ENCODE assay signal across 22 cellular contexts in genomic region chr7:33287738-33288137, GRCh38.
DNase-seq lines count a peak whose midpoint lies in the region; ATAC-seq, FAIRE-seq and TF ChIP-seq lines count a peak whose summit lies in the region.
"Had no signal": no experiment of that assay in that cellular context is flagged by ENCODE, and none has a peak within 500 bp of the region (broad histone marks: within the 10 kb centered on the region; RNA-seq: fewer than 3 reads in every experiment).

No MANE protein-coding gene starts in this region.

- H3K4me3 ChIP-seq in epithelial cell of esophagus (ENCODE audit: low read length): no peak overlapping the region
- H3K4me3 ChIP-seq: BLaER1 treated with 17β-estradiol and CSF1 and Interleukin-3, amounts not matched to agents 10 nM and 100 nM; Peyer's patch had no signal

- H3K36me3 Mint-ChIP-seq in activated T-cell treated with anti-CD3 and anti-CD28 coated beads, Interleukin-2, amount 50 U/mL, for 72 hours (ENCODE audit: insufficient read depth in 2 of 2): peaks cover 10 to 13% of the 10 kb centered on the region in 2 donors
- H3K36me3 Mint-ChIP-seq in activated T-cell treated with anti-CD3 and anti-CD28 coated beads, Interleukin-2, amount 50 U/mL, for 24 hours (ENCODE audit: low read depth): peaks cover 46% of the 10 kb centered on the region

- peak overlapping the region; percentile 46 for H3K27ac Mint-ChIP-seq in activated T-cell treated with anti-CD3 and anti-CD28 coated beads, Interleukin-2, amount 50 U/mL, for 72 hours
- no peak overlapping the region for H3K27ac Mint-ChIP-seq in activated T-cell treated with anti-CD3 and anti-CD28 coated beads, Interleukin-2, amount 50 U/mL, for 24 hours
- H3K27ac Mint-ChIP-seq: CD8-positive, alpha-beta T cell had no signal

- H3K4me3 Mint-ChIP-seq in activated T-cell treated with anti-CD3 and anti-CD28 coated beads, Interleukin-2, amount 50 U/mL, for 72 hours: no peak overlapping the region
- no peak overlapping the region for H3K4me3 Mint-ChIP-seq in activated T-cell treated with anti-CD3 and anti-CD28 coated beads, Interleukin-2, amount 50 U/mL, for 24 hours
- H3K4me3 Mint-ChIP-seq: CD8-positive, alpha-beta T cell had no signal

- H3K4me1 Mint-ChIP-seq in activated T-cell treated with anti-CD3 and anti-CD28 coated beads, Interleukin-2, amount 50 U/mL, for 72 hours (ENCODE audit: low read depth): no peaks in the 10 kb centered on the region
- H3K4me1 Mint-ChIP-seq in activated T-cell treated with anti-CD3 and anti-CD28 coated beads, Interleukin-2, amount 50 U/mL, for 24 hours (ENCODE audit: low read depth): no peaks in the 10 kb centered on the region

- ATAC-seq in activated T-cell treated with anti-CD3 and anti-CD28 coated beads, Interleukin-2, amount 50 U/mL, for 72 hours (replicated peaks in 1 of 2): no peak
- ATAC-seq: CD8-positive, alpha-beta T cell; Right ventricle myocardium inferior had no signal

- TF ChIP-seq CTCF in epithelial cell of esophagus (IDR thresholded peaks at IDR 0.05; ENCODE audit: insufficient read depth, low read depth, low read length, missing control alignments): no peak

- peak; percentile 55 for FAIRE-seq in urothelium cell line (lab: Jason Lieb, UNC)
- FAIRE-seq: GM12891, GM19239 had no signal

- no peaks in the 10 kb centered on the region for H3K27me3 Mint-ChIP-seq in activated T-cell treated with anti-CD3 and anti-CD28 coated beads, Interleukin-2, amount 50 U/mL, for 72 hours (ENCODE audit: low read depth)
- H3K27me3 Mint-ChIP-seq in activated T-cell treated with anti-CD3 and anti-CD28 coated beads, Interleukin-2, amount 50 U/mL, for 24 hours: no peaks in the 10 kb centered on the region

- no peak for DNase-seq in activated T-cell treated with anti-CD3 and anti-CD28 coated beads, Interleukin-2, amount 50 U/mL, for 72 hours
- DNase-seq in activated T-cell treated with anti-CD3 and anti-CD28 coated beads, Interleukin-2, amount 50 U/mL, for 24 hours: no peak
- DNase-seq in LoVo (ENCODE audit: low spot score): peak; percentile 16
- DNase-seq in epithelial cell of esophagus (ENCODE audit: low read depth): peak; percentile 77
- no peak for DNase-seq in urothelium cell line (ENCODE audit: low spot score)
- DNase-seq in AML-193 (lab: John Stamatoyannopoulos, UW): no peak
- DNase-seq in GF-D8 (lab: John Stamatoyannopoulos, UW): no peak
- DNase-seq: Calu3; CD8-positive, alpha-beta T cell; EL; GOT3; MV-4-11; NCI-H1417 treated with DMSO at 0.1 percent for 48 hours; NCI-H187 treated with DMSO at 0.1 percent for 48 hours; NCI-H446; NCI-H526 treated with DMSO at 0.1 percent for 48 hours; NK-92 treated with Interleukin-12 subunit alpha and Interleukin-12 subunit beta, amount 100 ng/mL, for 24 hours; Peyer's patch had no signal

- peaks cover 8% of the 10 kb centered on the region in 2 donors for H3K9me3 Mint-ChIP-seq in activated T-cell treated with anti-CD3 and anti-CD28 coated beads, Interleukin-2, amount 50 U/mL, for 72 hours
- peaks cover 15% of the 10 kb centered on the region for H3K9me3 Mint-ChIP-seq in activated T-cell treated with anti-CD3 and anti-CD28 coated beads, Interleukin-2, amount 50 U/mL, for 24 hours

Comparison
In these comparisons a context has a peak if more than half of its experiments do, and no peak if none do; other contexts are left out.
1. DNase-seq: peak in LoVo (single experiment) and epithelial cell of esophagus (single experiment); none in activated T-cell treated with anti-CD3 and anti-CD28 coated beads, Interleukin-2, amount 50 U/mL, for 72 hours (0 of 2), activated T-cell treated with anti-CD3 and anti-CD28 coated beads, Interleukin-2, amount 50 U/mL, for 24 hours (single experiment), urothelium cell line (single experiment), AML-193 (0 of 2) and GF-D8 (single experiment).